1 cellular context compared by ENCODE assay signal in genomic region chr2:38380397-38381130, GRCh38.
A peak's percentile ranks its signal among the peaks of the same experiment; 100 is the strongest.
TF ChIP-seq lines count a peak whose summit lies in the region.

No MANE protein-coding gene starts in this region.

TF ChIP-seq in HepG2, 621 proteins besides CTCF, POLR2A, EP300 and RAD21 (continued from another document and continues in another):
- TF ChIP-seq, protein P1, sequence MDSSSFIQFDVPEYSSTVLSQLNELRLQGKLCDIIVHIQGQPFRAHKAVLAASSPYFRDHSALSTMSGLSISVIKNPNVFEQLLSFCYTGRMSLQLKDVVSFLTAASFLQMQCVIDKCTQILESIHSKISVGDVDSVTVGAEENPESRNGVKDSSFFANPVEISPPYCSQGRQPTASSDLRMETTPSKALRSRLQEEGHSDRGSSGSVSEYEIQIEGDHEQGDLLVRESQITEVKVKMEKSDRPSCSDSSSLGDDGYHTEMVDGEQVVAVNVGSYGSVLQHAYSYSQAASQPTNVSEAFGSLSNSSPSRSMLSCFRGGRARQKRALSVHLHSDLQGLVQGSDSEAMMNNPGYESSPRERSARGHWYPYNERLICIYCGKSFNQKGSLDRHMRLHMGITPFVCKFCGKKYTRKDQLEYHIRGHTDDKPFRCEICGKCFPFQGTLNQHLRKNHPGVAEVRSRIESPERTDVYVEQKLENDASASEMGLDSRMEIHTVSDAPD (CRISPR knock-in tag; IDR thresholded peaks at IDR 0.05), result no peak
- TF ChIP-seq ZNF547 (CRISPR knock-in tag; IDR thresholded peaks at IDR 0.05), result no peak
- no peak for TF ChIP-seq MEIS1 (CRISPR knock-in tag; IDR thresholded peaks at IDR 0.05; ENCODE audit: borderline replicate concordance)
- TF ChIP-seq CSRNP2 (CRISPR knock-in tag; conservative IDR thresholded peaks at IDR 0.05; ENCODE audit: low read depth), result no peak
- TF ChIP-seq, protein P2, sequence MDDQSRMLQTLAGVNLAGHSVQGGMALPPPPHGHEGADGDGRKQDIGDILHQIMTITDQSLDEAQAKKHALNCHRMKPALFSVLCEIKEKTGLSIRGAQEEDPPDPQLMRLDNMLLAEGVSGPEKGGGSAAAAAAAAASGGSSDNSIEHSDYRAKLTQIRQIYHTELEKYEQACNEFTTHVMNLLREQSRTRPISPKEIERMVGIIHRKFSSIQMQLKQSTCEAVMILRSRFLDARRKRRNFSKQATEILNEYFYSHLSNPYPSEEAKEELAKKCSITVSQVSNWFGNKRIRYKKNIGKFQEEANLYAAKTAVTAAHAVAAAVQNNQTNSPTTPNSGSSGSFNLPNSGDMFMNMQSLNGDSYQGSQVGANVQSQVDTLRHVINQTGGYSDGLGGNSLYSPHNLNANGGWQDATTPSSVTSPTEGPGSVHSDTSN (CRISPR knock-in tag; IDR thresholded peaks at IDR 0.05; ENCODE audit: borderline replicate concordance), result no peak
- peak; percentile 71; the same call in 1 of the 2 replicates for TF ChIP-seq GATAD2A (CRISPR knock-in tag; IDR thresholded peaks at IDR 0.05)
- TF ChIP-seq MED8 (CRISPR knock-in tag; IDR thresholded peaks at IDR 0.05; ENCODE audit: insufficient replicate concordance), result peak; percentile 2
- TF ChIP-seq MIXL1 (CRISPR knock-in tag; IDR thresholded peaks at IDR 0.05), result no peak
- TF ChIP-seq ZNF607 (CRISPR knock-in tag; IDR thresholded peaks at IDR 0.05; ENCODE audit: borderline replicate concordance), result no peak
- TF ChIP-seq SOX5 (CRISPR knock-in tag; IDR thresholded peaks at IDR 0.05; ENCODE audit: borderline replicate concordance), result peak; percentile 38; the same call in 1 of the 2 replicates
- TF ChIP-seq ZNF546 (CRISPR knock-in tag; conservative IDR thresholded peaks at IDR 0.05), result no peak
- TF ChIP-seq, protein P3, sequence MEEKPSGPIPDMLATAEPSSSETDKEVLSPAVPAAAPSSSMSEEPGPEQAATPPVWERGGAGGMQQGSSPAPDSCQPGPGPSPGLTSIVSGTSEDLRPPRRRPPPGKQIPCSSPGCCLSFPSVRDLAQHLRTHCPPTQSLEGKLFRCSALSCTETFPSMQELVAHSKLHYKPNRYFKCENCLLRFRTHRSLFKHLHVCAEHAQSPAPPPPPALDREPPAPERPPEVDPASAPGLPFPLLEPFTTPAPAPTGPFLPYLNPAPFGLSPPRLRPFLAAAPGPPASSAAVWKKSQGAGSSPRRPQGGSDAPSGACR (CRISPR knock-in tag; IDR thresholded peaks at IDR 0.05), result no peak
- no peak for TF ChIP-seq GABPB1 (CRISPR knock-in tag; IDR thresholded peaks at IDR 0.05)
- TF ChIP-seq SALL1 (CRISPR knock-in tag; IDR thresholded peaks at IDR 0.05), result peak; percentile 63; the same call in 1 of the 2 replicates
- no peak for TF ChIP-seq NONO (IDR thresholded peaks at IDR 0.05)
- no peak for TF ChIP-seq NONO (CRISPR knock-in tag; conservative IDR thresholded peaks at IDR 0.05)
- TF ChIP-seq ZC3H4 (CRISPR knock-in tag; IDR thresholded peaks at IDR 0.05; ENCODE audit: borderline replicate concordance), result no peak
- TF ChIP-seq KAT8 (CRISPR knock-in tag; IDR thresholded peaks at IDR 0.05), result peak; percentile 54
- no peak for TF ChIP-seq RAD51 (IDR thresholded peaks at IDR 0.05; ENCODE audit: borderline replicate concordance)
- no peak for TF ChIP-seq SMYD3 (CRISPR knock-in tag; IDR thresholded peaks at IDR 0.05)
- 0 out of 2 replicates have a peak, but pooled peaks have one; percentile 8 for TF ChIP-seq ZNF770 (CRISPR knock-in tag; IDR thresholded peaks at IDR 0.05)
- TF ChIP-seq ZNF251 (CRISPR knock-in tag; IDR thresholded peaks at IDR 0.05), result no peak
- no peak for TF ChIP-seq GRHL1 (CRISPR knock-in tag; conservative IDR thresholded peaks at IDR 0.05)
- TF ChIP-seq TBX2 (CRISPR knock-in tag; IDR thresholded peaks at IDR 0.05; ENCODE audit: borderline replicate concordance), result peak; percentile 55; the same call in 1 of the 2 replicates
- no peak for TF ChIP-seq PHF20 (CRISPR knock-in tag; IDR thresholded peaks at IDR 0.05)
- TF ChIP-seq NCOA5 (CRISPR knock-in tag; IDR thresholded peaks at IDR 0.05), result no peak
- TF ChIP-seq CBX5 (CRISPR knock-in tag; IDR thresholded peaks at IDR 0.05; ENCODE audit: borderline replicate concordance), result no peak
- 0 out of 2 replicates have a peak, but pooled peaks have one; percentile 28 for TF ChIP-seq RARA (CRISPR knock-in tag; IDR thresholded peaks at IDR 0.05)
- no peak for TF ChIP-seq FIP1L1 (IDR thresholded peaks at IDR 0.05; ENCODE audit: borderline replicate concordance, insufficient read depth, low read depth, low read length)
- TF ChIP-seq, protein P4, sequence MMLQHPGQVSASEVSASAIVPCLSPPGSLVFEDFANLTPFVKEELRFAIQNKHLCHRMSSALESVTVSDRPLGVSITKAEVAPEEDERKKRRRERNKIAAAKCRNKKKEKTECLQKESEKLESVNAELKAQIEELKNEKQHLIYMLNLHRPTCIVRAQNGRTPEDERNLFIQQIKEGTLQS (CRISPR knock-in tag; IDR thresholded peaks at IDR 0.05), result no peak
- no peak for TF ChIP-seq MNT (IDR thresholded peaks at IDR 0.05)
- TF ChIP-seq NFIC (IDR thresholded peaks at IDR 0.05; ENCODE audit: low read length), result no peak
- 0 out of 2 replicates have a peak, but pooled peaks have one; percentile 63 for TF ChIP-seq ZNF501 (CRISPR knock-in tag; IDR thresholded peaks at IDR 0.05)
- TF ChIP-seq CC2D1A (CRISPR knock-in tag; IDR thresholded peaks at IDR 0.05), result no peak
- TF ChIP-seq, protein P5, sequence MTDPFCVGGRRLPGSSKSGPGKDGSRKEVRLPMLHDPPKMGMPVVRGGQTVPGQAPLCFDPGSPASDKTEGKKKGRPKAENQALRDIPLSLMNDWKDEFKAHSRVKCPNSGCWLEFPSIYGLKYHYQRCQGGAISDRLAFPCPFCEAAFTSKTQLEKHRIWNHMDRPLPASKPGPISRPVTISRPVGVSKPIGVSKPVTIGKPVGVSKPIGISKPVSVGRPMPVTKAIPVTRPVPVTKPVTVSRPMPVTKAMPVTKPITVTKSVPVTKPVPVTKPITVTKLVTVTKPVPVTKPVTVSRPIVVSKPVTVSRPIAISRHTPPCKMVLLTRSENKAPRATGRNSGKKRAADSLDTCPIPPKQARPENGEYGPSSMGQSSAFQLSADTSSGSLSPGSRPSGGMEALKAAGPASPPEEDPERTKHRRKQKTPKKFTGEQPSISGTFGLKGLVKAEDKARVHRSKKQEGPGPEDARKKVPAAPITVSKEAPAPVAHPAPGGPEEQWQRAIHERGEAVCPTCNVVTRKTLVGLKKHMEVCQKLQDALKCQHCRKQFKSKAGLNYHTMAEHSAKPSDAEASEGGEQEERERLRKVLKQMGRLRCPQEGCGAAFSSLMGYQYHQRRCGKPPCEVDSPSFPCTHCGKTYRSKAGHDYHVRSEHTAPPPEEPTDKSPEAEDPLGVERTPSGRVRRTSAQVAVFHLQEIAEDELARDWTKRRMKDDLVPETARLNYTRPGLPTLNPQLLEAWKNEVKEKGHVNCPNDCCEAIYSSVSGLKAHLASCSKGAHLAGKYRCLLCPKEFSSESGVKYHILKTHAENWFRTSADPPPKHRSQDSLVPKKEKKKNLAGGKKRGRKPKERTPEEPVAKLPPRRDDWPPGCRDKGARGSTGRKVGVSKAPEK (CRISPR knock-in tag; IDR thresholded peaks at IDR 0.05; ENCODE audit: borderline replicate concordance), result no peak
- TF ChIP-seq ZNF318 (CRISPR knock-in tag; IDR thresholded peaks at IDR 0.05), result no peak
- TF ChIP-seq JUNB (CRISPR knock-in tag; IDR thresholded peaks at IDR 0.05; ENCODE audit: borderline replicate concordance), result no peak
